ENCODE assay signal across 1 cellular context in genomic region chr15:40906101-40906946, GRCh38.
TF ChIP-seq lines count a peak whose summit lies in the region.

No MANE protein-coding gene starts in this region.

TF ChIP-seq in K562, 482 proteins besides CTCF, POLR2A, EP300 and RAD21 (continued from another document and continues in another):
- TF ChIP-seq DLX4 (CRISPR knock-in tag; IDR thresholded peaks at IDR 0.05) = no peak
- TF ChIP-seq ZNF511 (CRISPR knock-in tag; IDR thresholded peaks at IDR 0.05) = 0 out of 2 replicates have a peak, but pooled peaks have one; percentile 19
- peak; percentile 10 for TF ChIP-seq PRDM10 (IDR thresholded peaks at IDR 0.05; ENCODE audit: partially characterized antibody)
- TF ChIP-seq ELF4 (CRISPR knock-in tag; IDR thresholded peaks at IDR 0.05) = no peak
- peak; percentile 38 for TF ChIP-seq NEUROD1 (IDR thresholded peaks at IDR 0.05; ENCODE audit: borderline replicate concordance, low read depth, low read length, partially characterized antibody)
- TF ChIP-seq KHSRP (IDR thresholded peaks at IDR 0.05) = no peak
- TF ChIP-seq MCM2 (IDR thresholded peaks at IDR 0.05; ENCODE audit: low read depth) = no peak
- TF ChIP-seq ZNF347 (CRISPR knock-in tag; IDR thresholded peaks at IDR 0.05; ENCODE audit: low read depth) = no peak
- no peak for TF ChIP-seq CBX8 (IDR thresholded peaks at IDR 0.05; ENCODE audit: borderline replicate concordance, extremely low read depth, low read depth, low read length, poor library complexity, severe bottlenecking)
- peak in 1 of 2 experiments; percentile 85; a peak in 1 of 3 replicates for TF ChIP-seq CBX3 (IDR thresholded peaks at IDR 0.05; ENCODE audit: borderline replicate concordance in 1 of 2, low read length in 2 of 2)
- no peak for TF ChIP-seq CBX2 (IDR thresholded peaks at IDR 0.05; ENCODE audit: insufficient read depth, low read length, poor library complexity, severe bottlenecking)
- no peak for TF ChIP-seq OTX1 (CRISPR knock-in tag; IDR thresholded peaks at IDR 0.05)
- TF ChIP-seq JUND (IDR thresholded peaks at IDR 0.05; ENCODE audit: borderline replicate concordance, low read depth, low read length) = peak; percentile 33; the same call in 1 of the 2 replicates
- TF ChIP-seq JUND (tag; IDR thresholded peaks at IDR 0.05; ENCODE audit: borderline replicate concordance, low read depth, low read length) = no peak; the same call in 2 of the 3 replicates
- TF ChIP-seq HDAC1 (IDR thresholded peaks at IDR 0.05) = peak in 1 of 2 experiments; percentile 76; a peak in 2 of 4 replicates
- TF ChIP-seq FOSL1 (tag; conservative IDR thresholded peaks at IDR 0.05) = peak; percentile 9; the same call in 1 of the 2 replicates
- TF ChIP-seq ZC3H11A (IDR thresholded peaks at IDR 0.05; ENCODE audit: low read depth, low read length) = peak; percentile 77; the same call in 1 of the 2 replicates
- TF ChIP-seq TCF15 (CRISPR knock-in tag; IDR thresholded peaks at IDR 0.05) = no peak
- peak; percentile 84 for TF ChIP-seq SP1 (CRISPR knock-in tag; IDR thresholded peaks at IDR 0.05)
- no peak for TF ChIP-seq ZNF668 (CRISPR knock-in tag; IDR thresholded peaks at IDR 0.05)
- TF ChIP-seq ZSCAN29 (IDR thresholded peaks at IDR 0.05) = no peak
- TF ChIP-seq ELF1 (tag; IDR thresholded peaks at IDR 0.05) = no peak; the same call in 1 of the 2 replicates
- peak; percentile 63 for TF ChIP-seq RBFOX2 (IDR thresholded peaks at IDR 0.05; ENCODE audit: low read depth, low read length)
- TF ChIP-seq POLR2G (IDR thresholded peaks at IDR 0.05; ENCODE audit: low read depth, low read length) = peak; percentile 72
- peak; percentile 23; the same call in 1 of the 2 replicates for TF ChIP-seq PKNOX1 (IDR thresholded peaks at IDR 0.05)
- no peak for TF ChIP-seq STAT5A (IDR thresholded peaks at IDR 0.05; ENCODE audit: borderline replicate concordance, low read length)
- no peak for TF ChIP-seq SREBF1 (IDR thresholded peaks at IDR 0.05; ENCODE audit: borderline replicate concordance, low read depth, low read length)
- TF ChIP-seq TCFL5 (CRISPR knock-in tag; conservative IDR thresholded peaks at IDR 0.05) = no peak
- TF ChIP-seq SMARCE1 (IDR thresholded peaks at IDR 0.05) = no peak; the same call in 1 of the 2 replicates
- no peak for TF ChIP-seq CC2D1A (IDR thresholded peaks at IDR 0.05)
- TF ChIP-seq ZNF277 (CRISPR knock-in tag; IDR thresholded peaks at IDR 0.05; ENCODE audit: borderline replicate concordance) = no peak
- TF ChIP-seq ZNF324 (CRISPR knock-in tag; IDR thresholded peaks at IDR 0.05) = no peak
- no peak for TF ChIP-seq MCM7 (IDR thresholded peaks at IDR 0.05)
- no peak for TF ChIP-seq E4F1 (CRISPR knock-in tag; IDR thresholded peaks at IDR 0.05; ENCODE audit: borderline replicate concordance)
- TF ChIP-seq IRF2 (CRISPR knock-in tag; IDR thresholded peaks at IDR 0.05) = no peak
- TF ChIP-seq U2AF1 (optimal IDR thresholded peaks at IDR 0.05; ENCODE audit: low read depth, low read length) = no peak
- TF ChIP-seq NRF1 (conservative IDR thresholded peaks at IDR 0.05 in 1 of 2, IDR thresholded peaks at IDR 0.05 in 1 of 2) = peak; percentile 32 to 41
- TF ChIP-seq MTA3 (IDR thresholded peaks at IDR 0.05; ENCODE audit: borderline replicate concordance) = peak; percentile 79
- TF ChIP-seq RB1 (IDR thresholded peaks at IDR 0.05; ENCODE audit: low read depth) = peak; percentile 94
- TF ChIP-seq BACH1 (tag; IDR thresholded peaks at IDR 0.05) = no peak
- TF ChIP-seq HNRNPLL (IDR thresholded peaks at IDR 0.05; ENCODE audit: low read depth, low read length, poor library complexity, severe bottlenecking) = no peak
- no peak for TF ChIP-seq ZNF23 (CRISPR knock-in tag; IDR thresholded peaks at IDR 0.05)
- peak; percentile 44; the same call in 1 of the 2 replicates for TF ChIP-seq TRIM28 (IDR thresholded peaks at IDR 0.05)
- TF ChIP-seq ETV1 (tag; conservative IDR thresholded peaks at IDR 0.05; ENCODE audit: low read depth) = no peak
- TF ChIP-seq ZBTB33 (CRISPR knock-in tag; IDR thresholded peaks at IDR 0.05) = no peak
- no peak for TF ChIP-seq GTF2F1 (IDR thresholded peaks at IDR 0.05; ENCODE audit: low read depth, low read length)
- no peak for TF ChIP-seq PRMT5 (CRISPR knock-in tag; IDR thresholded peaks at IDR 0.05)
- TF ChIP-seq CREM (IDR thresholded peaks at IDR 0.05; ENCODE audit: low read depth) = peak; percentile 17
- TF ChIP-seq SMARCA4 (IDR thresholded peaks at IDR 0.05) = no peak
- no peak for TF ChIP-seq ZNF445 (CRISPR knock-in tag; IDR thresholded peaks at IDR 0.05; ENCODE audit: low read depth)
- no peak for TF ChIP-seq MEF2A (IDR thresholded peaks at IDR 0.05; ENCODE audit: control insufficient read depth, low read depth, low read length)
- TF ChIP-seq KLF16 (IDR thresholded peaks at IDR 0.05) = peak; percentile 43; the same call in 1 of the 2 replicates
- TF ChIP-seq TCF7L2 (IDR thresholded peaks at IDR 0.05; ENCODE audit: low read depth, low read length) = no peak
- peak; percentile 77 for TF ChIP-seq EGR1 (conservative IDR thresholded peaks at IDR 0.05)
- TF ChIP-seq SAFB2 (IDR thresholded peaks at IDR 0.05; ENCODE audit: borderline replicate concordance, low read depth, low read length, severe bottlenecking) = no peak
- TF ChIP-seq ZFP91 (CRISPR knock-in tag; IDR thresholded peaks at IDR 0.05) = no peak
- peak; percentile 39; the same call in 1 of the 2 replicates for TF ChIP-seq SMAD4 (CRISPR knock-in tag; conservative IDR thresholded peaks at IDR 0.05)
- peak; percentile 70 for TF ChIP-seq MYC (IDR thresholded peaks at IDR 0.05; ENCODE audit: low read depth, low read length)
- no peak; the same call in 1 of the 2 replicates for TF ChIP-seq MYC (CRISPR knock-in tag; IDR thresholded peaks at IDR 0.05; ENCODE audit: borderline replicate concordance, low read depth)
- no peak for TF ChIP-seq ATF6 (CRISPR knock-in tag; IDR thresholded peaks at IDR 0.05)
